Comparison of ENCODE assay signal across 1 cellular context in the genomic region with DNA sequence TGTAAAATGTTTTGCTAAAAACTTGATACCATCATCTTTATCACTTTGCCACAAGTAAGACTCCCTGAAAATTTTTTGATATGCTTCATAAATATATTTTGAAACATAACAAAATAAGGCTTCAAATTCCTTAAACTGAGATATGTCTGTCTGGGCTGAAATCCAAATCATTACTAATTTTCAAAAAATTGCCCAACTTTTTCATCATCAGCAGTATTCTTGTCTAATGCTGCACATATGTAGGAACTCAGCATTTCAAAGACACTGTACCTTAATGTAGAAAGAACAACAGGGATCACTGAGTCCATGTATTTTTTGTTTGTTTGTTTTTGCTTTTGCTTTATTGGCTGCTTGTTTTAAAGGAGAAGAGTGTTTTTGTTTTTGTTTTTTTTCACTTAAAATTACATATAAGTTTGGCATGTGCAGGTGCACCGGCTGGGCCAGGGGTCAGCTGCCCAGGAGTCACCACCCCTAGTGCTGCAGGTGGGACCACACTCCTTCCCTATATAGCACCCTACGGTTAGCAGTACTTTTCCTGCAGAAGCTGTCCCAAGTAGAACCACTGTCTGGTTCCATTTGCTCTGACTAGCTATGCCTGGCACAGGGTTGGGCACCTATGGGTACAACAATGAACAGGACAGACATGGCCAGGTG.
TF ChIP-seq lines count a peak whose summit lies in the region.

No MANE protein-coding gene starts in this region.

TF ChIP-seq in SK-N-SH, 30 proteins besides CTCF, POLR2A, EP300 and RAD21 (continued from another document):
- TF ChIP-seq NFIC (IDR thresholded peaks at IDR 0.05; ENCODE audit: borderline replicate concordance), result peak; percentile 68
- TF ChIP-seq JUND (IDR thresholded peaks at IDR 0.05), result peak; percentile 15; the same call in 1 of the 2 replicates
- TF ChIP-seq, protein P1, sequence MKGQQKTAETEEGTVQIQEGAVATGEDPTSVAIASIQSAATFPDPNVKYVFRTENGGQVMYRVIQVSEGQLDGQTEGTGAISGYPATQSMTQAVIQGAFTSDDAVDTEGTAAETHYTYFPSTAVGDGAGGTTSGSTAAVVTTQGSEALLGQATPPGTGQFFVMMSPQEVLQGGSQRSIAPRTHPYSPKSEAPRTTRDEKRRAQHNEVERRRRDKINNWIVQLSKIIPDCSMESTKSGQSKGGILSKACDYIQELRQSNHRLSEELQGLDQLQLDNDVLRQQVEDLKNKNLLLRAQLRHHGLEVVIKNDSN (IDR thresholded peaks at IDR 0.05; ENCODE audit: borderline replicate concordance, low read depth), result no peak
- TF ChIP-seq IRF3 (IDR thresholded peaks at IDR 0.05; ENCODE audit: low read depth, low read length), result no peak
- TF ChIP-seq FOSL2 (IDR thresholded peaks at IDR 0.05; ENCODE audit: borderline replicate concordance, low read depth), result no peak
